In genomic region chr3:22594990-22595389, GRCh38 we compare ENCODE assay signal across 17 cellular contexts.
"Had no signal": no experiment of that assay in that cellular context is flagged by ENCODE, and none has a peak within 500 bp of the region (broad histone marks: within the 10 kb centered on the region; RNA-seq: fewer than 3 reads in every experiment).

No MANE protein-coding gene starts in this region.

- H3K27me3 Mint-ChIP-seq: activated CD4-positive, alpha-beta T cell treated with anti-CD3 and anti-CD28 coated beads for 36 hours; activated CD8-positive, alpha-beta memory T cell treated with anti-CD3 and anti-CD28 coated beads, Interleukin-2, amount 10 ng/mL, durations not matched to agents 7 days and 5 days; activated naive CD8-positive, alpha-beta T cell treated with anti-CD3 and anti-CD28 coated beads, Interleukin-2, amount 50 U/mL, for 24 hours; central memory CD8-positive, alpha-beta T cell; dendritic cell treated with granulocyte-macrophage colony-stimulating factor and Interleukin-4, amounts not matched to agents 40 ng/mL and 50 ng/mL, for 4 days had no signal

- H3K4me3 Mint-ChIP-seq: activated CD4-positive, alpha-beta T cell treated with anti-CD3 and anti-CD28 coated beads for 36 hours; activated CD8-positive, alpha-beta memory T cell treated with anti-CD3 and anti-CD28 coated beads, Interleukin-2, amount 10 ng/mL, durations not matched to agents 7 days and 5 days; activated CD8-positive, alpha-beta T cell treated with anti-CD3 and anti-CD28 coated beads, Interleukin-2, amount 10 ng/mL, durations not matched to agents 7 days and 5 days; activated naive CD4-positive, alpha-beta T cell treated with anti-CD3 and anti-CD28 coated beads, Interleukin-2, amount 50 U/mL, for 24 hours; activated naive CD8-positive, alpha-beta T cell treated with anti-CD3 and anti-CD28 coated beads, Interleukin-2, amount 50 U/mL, for 24 hours; central memory CD8-positive, alpha-beta T cell; dendritic cell treated with granulocyte-macrophage colony-stimulating factor and Interleukin-4, amounts not matched to agents 40 ng/mL and 50 ng/mL, for 4 days; nephron had no signal

- H3K36me3 Mint-ChIP-seq: activated CD8-positive, alpha-beta memory T cell treated with anti-CD3 and anti-CD28 coated beads, Interleukin-2, amount 10 ng/mL, durations not matched to agents 7 days and 5 days; activated naive CD4-positive, alpha-beta T cell treated with anti-CD3 and anti-CD28 coated beads, Interleukin-2, amount 50 U/mL, for 24 hours had no signal

- H3K27ac Mint-ChIP-seq: activated CD4-positive, alpha-beta T cell treated with anti-CD3 and anti-CD28 coated beads for 36 hours; activated CD8-positive, alpha-beta memory T cell treated with anti-CD3 and anti-CD28 coated beads, Interleukin-2, amount 10 ng/mL, durations not matched to agents 7 days and 5 days; activated CD8-positive, alpha-beta T cell treated with anti-CD3 and anti-CD28 coated beads, Interleukin-2, amount 10 ng/mL, durations not matched to agents 7 days and 5 days; activated naive CD4-positive, alpha-beta T cell treated with anti-CD3 and anti-CD28 coated beads, Interleukin-2, amount 50 U/mL, for 24 hours; activated naive CD8-positive, alpha-beta T cell treated with anti-CD3 and anti-CD28 coated beads, Interleukin-2, amount 50 U/mL, for 24 hours; activated T-helper 2 cell treated with anti-CD3 and anti-CD28 coated beads, Interferon-gamma antibody, Interleukin-2, Interleukin-4, amounts not matched to agents 10 μg/mL and 5 μg/mL and 100 μg/mL, durations not matched to agents 14 hours and 24 hours and 36 hours; dendritic cell treated with granulocyte-macrophage colony-stimulating factor and Interleukin-4, amounts not matched to agents 40 ng/mL and 50 ng/mL, for 4 days; nephron had no signal

- H3K4me1 Mint-ChIP-seq: activated CD4-positive, alpha-beta T cell treated with anti-CD3 and anti-CD28 coated beads for 36 hours; activated CD8-positive, alpha-beta memory T cell treated with anti-CD3 and anti-CD28 coated beads, Interleukin-2, amount 10 ng/mL, durations not matched to agents 7 days and 5 days; activated naive CD4-positive, alpha-beta T cell treated with anti-CD3 and anti-CD28 coated beads, Interleukin-2, amount 50 U/mL, for 24 hours; activated naive CD8-positive, alpha-beta T cell treated with anti-CD3 and anti-CD28 coated beads, Interleukin-2, amount 50 U/mL, for 24 hours; central memory CD8-positive, alpha-beta T cell; nephron had no signal

- DNase-seq: activated CD4-positive, alpha-beta T cell treated with anti-CD3 and anti-CD28 coated beads for 36 hours; activated CD4-positive, CD25-positive, alpha-beta regulatory T cell; activated CD8-positive, alpha-beta memory T cell treated with anti-CD3 and anti-CD28 coated beads, Interleukin-2, amount 10 ng/mL, durations not matched to agents 7 days and 5 days; activated CD8-positive, alpha-beta T cell treated with anti-CD3 and anti-CD28 coated beads, Interleukin-2, amount 10 ng/mL, durations not matched to agents 7 days and 5 days; activated naive CD8-positive, alpha-beta T cell treated with anti-CD3 and anti-CD28 coated beads, Interleukin-2, amount 50 U/mL, for 24 hours; activated T-cell treated with anti-CD3 and anti-CD28 coated beads, Interleukin-2, amount 50 U/mL, for 48 hours; amygdala; left cardiac atrium; left ventricle myocardium superior; right lobe of liver; stimulated activated CD4-positive, alpha-beta T cell treated with anti-CD3 and anti-CD28 coated beads, Interleukin-2, amount 100 ng/mL, for 48 hours; stimulated activated naive CD4-positive, alpha-beta T cell treated with Interleukin-2 at 50 U/mL for 16 hours had no signal
